In the genomic region with DNA sequence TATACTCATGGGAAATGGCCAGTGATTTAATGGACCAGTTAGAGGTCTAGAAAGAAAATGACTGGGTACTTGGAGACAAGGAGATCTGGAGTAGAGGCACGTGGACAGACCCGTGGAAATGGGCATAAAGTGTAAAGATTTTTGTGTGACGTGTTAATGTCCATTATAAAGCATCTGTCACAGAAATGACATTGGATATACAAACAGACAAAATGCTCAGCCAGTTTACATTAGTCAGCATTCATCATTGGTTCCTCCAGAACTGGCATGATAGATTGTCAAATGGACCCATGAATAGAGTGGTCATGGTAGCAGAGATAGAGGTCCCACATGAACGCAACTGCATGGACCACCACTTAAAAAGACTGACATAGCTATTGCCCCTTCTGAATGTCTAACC, we compare ENCODE assay signal across 7 cellular contexts.
"Had no signal": no experiment of that assay in that cellular context is flagged by ENCODE, and none has a peak within 500 bp of the region (broad histone marks: within the 10 kb centered on the region; RNA-seq: fewer than 3 reads in every experiment).

No MANE protein-coding gene starts in this region.

- H2AFZ ChIP-seq: GM23338 had no signal

- ATAC-seq: GM23338 had no signal

- DNase-seq: H9, HCEC 1CT, Kasumi-1, KG1 had no signal

- H3K4me3 ChIP-seq: GM23338 had no signal

- FAIRE-seq: H54, HTR-8/SVneo had no signal

- H3K4me2 ChIP-seq: GM23338 had no signal
